Comparison of ENCODE assay signal across 21 cellular contexts in genomic region chr16:64544859-64545258, GRCh38.
"Had no signal": no experiment of that assay in that cellular context is flagged by ENCODE, and none has a peak within 500 bp of the region (broad histone marks: within the 10 kb centered on the region; RNA-seq: fewer than 3 reads in every experiment).

No MANE protein-coding gene starts in this region.

- H3K27ac ChIP-seq: coronary artery, dorsolateral prefrontal cortex, esophagus muscularis mucosa, foreskin keratinocyte, gastroesophageal sphincter, heart left ventricle, hepatocyte, left lung, lower lobe of right lung had no signal

- H3K4me1 ChIP-seq: esophagus muscularis mucosa, gastroesophageal sphincter, heart left ventricle, left lung, lower lobe of right lung had no signal

- H3K79me2 ChIP-seq: hepatocyte had no signal

- H3K9me3 ChIP-seq: esophagus muscularis mucosa, gastroesophageal sphincter, left lung, lower lobe of right lung had no signal

- H2AFZ ChIP-seq: hepatocyte had no signal

- H3K4me2 ChIP-seq: hepatocyte had no signal

- H3K27me3 ChIP-seq: dorsolateral prefrontal cortex, esophagus muscularis mucosa, foreskin keratinocyte, gastroesophageal sphincter, heart left ventricle, hepatocyte, left lung had no signal

- H3K36me3 ChIP-seq: esophagus muscularis mucosa, gastroesophageal sphincter, heart left ventricle, left lung, lower lobe of right lung had no signal

- ATAC-seq: foreskin keratinocyte, gastroesophageal sphincter, heart left ventricle, left colon, left lung, left ventricle myocardium superior, lower lobe of right lung had no signal

- H3K4me3 ChIP-seq: coronary artery, dorsolateral prefrontal cortex, esophagus muscularis mucosa, gastroesophageal sphincter, heart left ventricle, hepatocyte, left lung, lower lobe of right lung had no signal

- DNase-seq: dermis blood vessel endothelial cell; dorsolateral prefrontal cortex; effector CD4-positive, alpha-beta T cell; effector memory CD4-positive, alpha-beta T cell; foreskin keratinocyte; heart left ventricle; hypothalamus; immature natural killer cell; islet precursor cell; kidney; kidney glomerular epithelial cell; left colon; left lung; left ventricle myocardium superior; lower lobe of right lung; mesenchymal stem cell; midbrain had no signal
